14 cellular contexts compared by ENCODE assay signal in genomic region chr5:167295686-167296015, GRCh38.
DNase-seq lines count a peak whose midpoint lies in the region; ATAC-seq and TF ChIP-seq lines count a peak whose summit lies in the region.
"Had no signal": no experiment of that assay in that cellular context is flagged by ENCODE, and none has a peak within 500 bp of the region (broad histone marks: within the 10 kb centered on the region; RNA-seq: fewer than 3 reads in every experiment).

No MANE protein-coding gene starts in this region.

- H3K9ac ChIP-seq in HUES64 (ENCODE audit: low read depth, low read length), result peak overlapping the region; percentile 64; the same call in 1 of the 2 replicates

- no peaks in the 10 kb centered on the region for H3K36me3 Mint-ChIP-seq in glutamatergic neuron (ENCODE audit: unreplicated experiment)

- peaks cover 4% of the 10 kb centered on the region; the same call in 1 of the 2 replicates for H3K9me3 ChIP-seq in HUES64 (ENCODE audit: insufficient read depth, low read depth, low read length)
- H3K9me3 ChIP-seq in mucosa of descending colon, result no peaks in the 10 kb centered on the region
- H3K9me3 ChIP-seq: adrenal gland, heart left ventricle, sigmoid colon had no signal

- peak overlapping the region; percentile 63 for H3K27ac Mint-ChIP-seq in glutamatergic neuron (ENCODE audit: unreplicated experiment)
- H3K27ac Mint-ChIP-seq: activated T-cell treated with anti-CD3 and anti-CD28 coated beads, Interleukin-2, amount 50 U/mL, for 24 hours had no signal

- H3K4me1 ChIP-seq in HUES64 (ENCODE audit: insufficient read depth, low read length), result peaks cover 40% of the 10 kb centered on the region
- H3K4me1 ChIP-seq in mucosa of descending colon (ENCODE audit: low read depth), result peaks cover 14% of the 10 kb centered on the region

- peaks cover 30% of the 10 kb centered on the region for H3K4me1 Mint-ChIP-seq in glutamatergic neuron (ENCODE audit: low read depth, unreplicated experiment)

- no peak for ATAC-seq in mucosa of descending colon
- ATAC-seq: heart left ventricle had no signal

- H3K4me3 Mint-ChIP-seq in glutamatergic neuron (ENCODE audit: unreplicated experiment), result peak overlapping the region; percentile 64
- H3K4me3 Mint-ChIP-seq: activated T-cell treated with anti-CD3 and anti-CD28 coated beads, Interleukin-2, amount 50 U/mL, for 24 hours had no signal

- H3K27me3 Mint-ChIP-seq in glutamatergic neuron (ENCODE audit: unreplicated experiment), result no peaks in the 10 kb centered on the region
- H3K27me3 Mint-ChIP-seq: activated T-cell treated with anti-CD3 and anti-CD28 coated beads, Interleukin-2, amount 50 U/mL, for 24 hours had no signal

- no peaks in the 10 kb centered on the region for H3K27me3 ChIP-seq in HUES64 (ENCODE audit: insufficient read depth, low read length)
- H3K27me3 ChIP-seq: adrenal gland, heart left ventricle, sigmoid colon had no signal

- intact Hi-C loops in cardiac septum (cut with DNase I), result no loop called here
- intact Hi-C loops in mucosa of descending colon (cut with DNase I, micrococcal nuclease), result no loop called here

- H3K27ac ChIP-seq in HUES64 (ENCODE audit: low read depth, low read length), result peak overlapping the region; percentile 88
- H3K27ac ChIP-seq: heart left ventricle, sigmoid colon had no signal

- H3K4me3 ChIP-seq in HUES64 (ENCODE audit: low read length), result no peak overlapping the region
- H3K4me3 ChIP-seq in astrocyte of the spinal cord (ENCODE audit: low read depth, low read length), result no peak overlapping the region
- H3K4me3 ChIP-seq in mucosa of descending colon, result no peak overlapping the region
- H3K4me3 ChIP-seq: adrenal gland, heart left ventricle, sigmoid colon had no signal

- peaks cover 7% of the 10 kb centered on the region; the same call in 1 of the 2 replicates for H3K36me3 ChIP-seq in HUES64 (ENCODE audit: insufficient read depth, low read length)
- H3K36me3 ChIP-seq in mucosa of descending colon (ENCODE audit: low read depth), result no peaks in the 10 kb centered on the region
- H3K36me3 ChIP-seq: adrenal gland, heart left ventricle, sigmoid colon had no signal

- DNase-seq in astrocyte of the spinal cord (ENCODE audit: low read depth, low spot score) (peak; percentile 46), glutamatergic neuron (no peak), NOMO-1 (lab: John Stamatoyannopoulos, UW; ENCODE audit: unreplicated experiment in 2 of 2) (no peak), cardiac septum (ENCODE audit: low spot score) (no peak), mucosa of descending colon (no peak), inferior parietal cortex (ENCODE audit: extremely low spot score) (no peak)
- DNase-seq: activated CD4-positive, CD25-positive, alpha-beta regulatory T cell treated with anti-CD3 and anti-CD28 coated beads, Interleukin-2, amount 50 U/mL, for 72 hours; activated T-cell treated with anti-CD3 and anti-CD28 coated beads, Interleukin-2, amount 50 U/mL, for 24 hours; heart left ventricle; NCI-H1092; NCI-H446; sigmoid colon had no signal

- in situ Hi-C loops in astrocyte of the spinal cord (cut with HindIII; ENCODE audit: low sequenced_read_pairs), result no loop called here

- TF ChIP-seq CTCF in astrocyte of the spinal cord (IDR thresholded peaks at IDR 0.05; ENCODE audit: low read depth, low read length), result no peak
- TF ChIP-seq CTCF in glutamatergic neuron (IDR thresholded peaks at IDR 0.05; ENCODE audit: partially characterized antibody, unreplicated experiment), result no peak
- TF ChIP-seq CTCF in mucosa of descending colon (IDR thresholded peaks at IDR 0.05), result no peak

- H3K9me3 Mint-ChIP-seq in glutamatergic neuron (ENCODE audit: unreplicated experiment), result peaks cover 3% of the 10 kb centered on the region

- 94% methylated on average over 2 of the region's 2 CpGs for WGBS in HUES64
